In genomic region chr2:128605421-128605820, GRCh38 we compare ENCODE assay signal across 1 cellular context.
TF ChIP-seq lines count a peak whose summit lies in the region.

No MANE protein-coding gene starts in this region.

TF ChIP-seq in H1, 55 proteins besides CTCF, POLR2A, EP300 and RAD21:
- no peak for TF ChIP-seq KDM1A (IDR thresholded peaks at IDR 0.05; ENCODE audit: borderline replicate concordance, low read length)
- TF ChIP-seq, protein P1, sequence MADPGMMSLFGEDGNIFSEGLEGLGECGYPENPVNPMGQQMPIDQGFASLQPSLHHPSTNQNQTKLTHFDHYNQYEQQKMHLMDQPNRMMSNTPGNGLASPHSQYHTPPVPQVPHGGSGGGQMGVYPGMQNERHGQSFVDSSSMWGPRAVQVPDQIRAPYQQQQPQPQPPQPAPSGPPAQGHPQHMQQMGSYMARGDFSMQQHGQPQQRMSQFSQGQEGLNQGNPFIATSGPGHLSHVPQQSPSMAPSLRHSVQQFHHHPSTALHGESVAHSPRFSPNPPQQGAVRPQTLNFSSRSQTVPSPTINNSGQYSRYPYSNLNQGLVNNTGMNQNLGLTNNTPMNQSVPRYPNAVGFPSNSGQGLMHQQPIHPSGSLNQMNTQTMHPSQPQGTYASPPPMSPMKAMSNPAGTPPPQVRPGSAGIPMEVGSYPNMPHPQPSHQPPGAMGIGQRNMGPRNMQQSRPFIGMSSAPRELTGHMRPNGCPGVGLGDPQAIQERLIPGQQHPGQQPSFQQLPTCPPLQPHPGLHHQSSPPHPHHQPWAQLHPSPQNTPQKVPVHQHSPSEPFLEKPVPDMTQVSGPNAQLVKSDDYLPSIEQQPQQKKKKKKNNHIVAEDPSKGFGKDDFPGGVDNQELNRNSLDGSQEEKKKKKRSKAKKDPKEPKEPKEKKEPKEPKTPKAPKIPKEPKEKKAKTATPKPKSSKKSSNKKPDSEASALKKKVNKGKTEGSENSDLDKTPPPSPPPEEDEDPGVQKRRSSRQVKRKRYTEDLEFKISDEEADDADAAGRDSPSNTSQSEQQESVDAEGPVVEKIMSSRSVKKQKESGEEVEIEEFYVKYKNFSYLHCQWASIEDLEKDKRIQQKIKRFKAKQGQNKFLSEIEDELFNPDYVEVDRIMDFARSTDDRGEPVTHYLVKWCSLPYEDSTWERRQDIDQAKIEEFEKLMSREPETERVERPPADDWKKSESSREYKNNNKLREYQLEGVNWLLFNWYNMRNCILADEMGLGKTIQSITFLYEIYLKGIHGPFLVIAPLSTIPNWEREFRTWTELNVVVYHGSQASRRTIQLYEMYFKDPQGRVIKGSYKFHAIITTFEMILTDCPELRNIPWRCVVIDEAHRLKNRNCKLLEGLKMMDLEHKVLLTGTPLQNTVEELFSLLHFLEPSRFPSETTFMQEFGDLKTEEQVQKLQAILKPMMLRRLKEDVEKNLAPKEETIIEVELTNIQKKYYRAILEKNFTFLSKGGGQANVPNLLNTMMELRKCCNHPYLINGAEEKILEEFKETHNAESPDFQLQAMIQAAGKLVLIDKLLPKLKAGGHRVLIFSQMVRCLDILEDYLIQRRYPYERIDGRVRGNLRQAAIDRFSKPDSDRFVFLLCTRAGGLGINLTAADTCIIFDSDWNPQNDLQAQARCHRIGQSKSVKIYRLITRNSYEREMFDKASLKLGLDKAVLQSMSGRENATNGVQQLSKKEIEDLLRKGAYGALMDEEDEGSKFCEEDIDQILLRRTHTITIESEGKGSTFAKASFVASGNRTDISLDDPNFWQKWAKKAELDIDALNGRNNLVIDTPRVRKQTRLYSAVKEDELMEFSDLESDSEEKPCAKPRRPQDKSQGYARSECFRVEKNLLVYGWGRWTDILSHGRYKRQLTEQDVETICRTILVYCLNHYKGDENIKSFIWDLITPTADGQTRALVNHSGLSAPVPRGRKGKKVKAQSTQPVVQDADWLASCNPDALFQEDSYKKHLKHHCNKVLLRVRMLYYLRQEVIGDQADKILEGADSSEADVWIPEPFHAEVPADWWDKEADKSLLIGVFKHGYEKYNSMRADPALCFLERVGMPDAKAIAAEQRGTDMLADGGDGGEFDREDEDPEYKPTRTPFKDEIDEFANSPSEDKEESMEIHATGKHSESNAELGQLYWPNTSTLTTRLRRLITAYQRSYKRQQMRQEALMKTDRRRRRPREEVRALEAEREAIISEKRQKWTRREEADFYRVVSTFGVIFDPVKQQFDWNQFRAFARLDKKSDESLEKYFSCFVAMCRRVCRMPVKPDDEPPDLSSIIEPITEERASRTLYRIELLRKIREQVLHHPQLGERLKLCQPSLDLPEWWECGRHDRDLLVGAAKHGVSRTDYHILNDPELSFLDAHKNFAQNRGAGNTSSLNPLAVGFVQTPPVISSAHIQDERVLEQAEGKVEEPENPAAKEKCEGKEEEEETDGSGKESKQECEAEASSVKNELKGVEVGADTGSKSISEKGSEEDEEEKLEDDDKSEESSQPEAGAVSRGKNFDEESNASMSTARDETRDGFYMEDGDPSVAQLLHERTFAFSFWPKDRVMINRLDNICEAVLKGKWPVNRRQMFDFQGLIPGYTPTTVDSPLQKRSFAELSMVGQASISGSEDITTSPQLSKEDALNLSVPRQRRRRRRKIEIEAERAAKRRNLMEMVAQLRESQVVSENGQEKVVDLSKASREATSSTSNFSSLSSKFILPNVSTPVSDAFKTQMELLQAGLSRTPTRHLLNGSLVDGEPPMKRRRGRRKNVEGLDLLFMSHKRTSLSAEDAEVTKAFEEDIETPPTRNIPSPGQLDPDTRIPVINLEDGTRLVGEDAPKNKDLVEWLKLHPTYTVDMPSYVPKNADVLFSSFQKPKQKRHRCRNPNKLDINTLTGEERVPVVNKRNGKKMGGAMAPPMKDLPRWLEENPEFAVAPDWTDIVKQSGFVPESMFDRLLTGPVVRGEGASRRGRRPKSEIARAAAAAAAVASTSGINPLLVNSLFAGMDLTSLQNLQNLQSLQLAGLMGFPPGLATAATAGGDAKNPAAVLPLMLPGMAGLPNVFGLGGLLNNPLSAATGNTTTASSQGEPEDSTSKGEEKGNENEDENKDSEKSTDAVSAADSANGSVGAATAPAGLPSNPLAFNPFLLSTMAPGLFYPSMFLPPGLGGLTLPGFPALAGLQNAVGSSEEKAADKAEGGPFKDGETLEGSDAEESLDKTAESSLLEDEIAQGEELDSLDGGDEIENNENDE (IDR thresholded peaks at IDR 0.05; ENCODE audit: insufficient replicate concordance, low read length), result no peak
TF ChIP-seq in H1: peak in this region for 0.
